ENCODE assay signal across 1 cellular context in genomic region chr10:121662531-121662930, GRCh38.
TF ChIP-seq lines count a peak whose summit lies in the region.

No MANE protein-coding gene starts in this region.

TF ChIP-seq in GM23338, 12 proteins besides CTCF, POLR2A, EP300 and RAD21 (continued from another document):
- TF ChIP-seq REST (IDR thresholded peaks at IDR 0.05; ENCODE audit: unreplicated experiment) = no peak
- no peak for TF ChIP-seq ETS1 (IDR thresholded peaks at IDR 0.05)
- no peak for TF ChIP-seq ZNF331 (CRISPR knock-in tag; IDR thresholded peaks at IDR 0.05; ENCODE audit: low read depth)
- TF ChIP-seq STAT1 (IDR thresholded peaks at IDR 0.05; ENCODE audit: unreplicated experiment) = no peak
- no peak for TF ChIP-seq ZNF114 (CRISPR knock-in tag; IDR thresholded peaks at IDR 0.05)
TF ChIP-seq in GM23338: peak in this region for 0.
